In the genomic region with DNA sequence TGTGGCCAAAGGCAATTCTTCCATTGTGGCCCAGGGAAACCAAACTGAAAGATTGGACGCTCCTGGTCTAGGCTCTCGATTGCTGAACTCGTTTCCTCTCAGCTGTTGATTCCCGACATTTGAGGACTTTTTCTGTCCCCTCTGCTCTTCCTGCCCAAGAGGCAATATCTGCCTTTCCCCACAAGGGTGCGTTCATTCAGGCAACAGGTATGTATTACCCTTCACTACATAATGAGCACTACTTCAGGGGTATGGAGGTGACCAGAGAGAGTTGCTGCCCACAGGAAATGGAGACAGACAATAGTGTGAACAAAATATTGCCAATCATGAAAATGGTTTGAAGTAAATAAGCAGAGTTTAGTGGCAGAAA, we compare ENCODE assay signal across 1 cellular context.
TF ChIP-seq lines count a peak whose summit lies in the region.

No MANE protein-coding gene starts in this region.

TF ChIP-seq in HepG2, 621 proteins besides CTCF, POLR2A, EP300 and RAD21 (continued from another document):
- TF ChIP-seq, protein P1, sequence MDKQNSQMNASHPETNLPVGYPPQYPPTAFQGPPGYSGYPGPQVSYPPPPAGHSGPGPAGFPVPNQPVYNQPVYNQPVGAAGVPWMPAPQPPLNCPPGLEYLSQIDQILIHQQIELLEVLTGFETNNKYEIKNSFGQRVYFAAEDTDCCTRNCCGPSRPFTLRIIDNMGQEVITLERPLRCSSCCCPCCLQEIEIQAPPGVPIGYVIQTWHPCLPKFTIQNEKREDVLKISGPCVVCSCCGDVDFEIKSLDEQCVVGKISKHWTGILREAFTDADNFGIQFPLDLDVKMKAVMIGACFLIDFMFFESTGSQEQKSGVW (CRISPR knock-in tag; IDR thresholded peaks at IDR 0.05; ENCODE audit: borderline replicate concordance), result no peak
- no peak for TF ChIP-seq ZNF543 (CRISPR knock-in tag; IDR thresholded peaks at IDR 0.05)
- 0 out of 2 replicates have a peak, but pooled peaks have one; percentile 35 for TF ChIP-seq SP4 (CRISPR knock-in tag; IDR thresholded peaks at IDR 0.05)
- TF ChIP-seq XRCC5 (optimal IDR thresholded peaks at IDR 0.05; ENCODE audit: low read length), result peak; percentile 6
- 0 out of 2 replicates have a peak, but pooled peaks have one; percentile 0 for TF ChIP-seq MAFF (IDR thresholded peaks at IDR 0.05; ENCODE audit: low read depth, low read length)
- TF ChIP-seq THAP11 (CRISPR knock-in tag; IDR thresholded peaks at IDR 0.05), result peak; percentile 4; the same call in 1 of the 2 replicates
- no peak for TF ChIP-seq ZBTB8A (CRISPR knock-in tag; IDR thresholded peaks at IDR 0.05; ENCODE audit: borderline replicate concordance, low read depth)
- 0 out of 2 replicates have a peak, but pooled peaks have one; percentile 36 for TF ChIP-seq ZNF605 (CRISPR knock-in tag; IDR thresholded peaks at IDR 0.05)
- no peak for TF ChIP-seq LCORL (IDR thresholded peaks at IDR 0.05)
- TF ChIP-seq LCORL (CRISPR knock-in tag; IDR thresholded peaks at IDR 0.05), result 0 out of 2 replicates have a peak, but pooled peaks have one; percentile 16
- TF ChIP-seq KAT8 (CRISPR knock-in tag; IDR thresholded peaks at IDR 0.05), result peak; percentile 42
- TF ChIP-seq ZNF614 (CRISPR knock-in tag; IDR thresholded peaks at IDR 0.05; ENCODE audit: borderline replicate concordance), result 0 out of 2 replicates have a peak, but pooled peaks have one; percentile 2
- TF ChIP-seq, protein P2, sequence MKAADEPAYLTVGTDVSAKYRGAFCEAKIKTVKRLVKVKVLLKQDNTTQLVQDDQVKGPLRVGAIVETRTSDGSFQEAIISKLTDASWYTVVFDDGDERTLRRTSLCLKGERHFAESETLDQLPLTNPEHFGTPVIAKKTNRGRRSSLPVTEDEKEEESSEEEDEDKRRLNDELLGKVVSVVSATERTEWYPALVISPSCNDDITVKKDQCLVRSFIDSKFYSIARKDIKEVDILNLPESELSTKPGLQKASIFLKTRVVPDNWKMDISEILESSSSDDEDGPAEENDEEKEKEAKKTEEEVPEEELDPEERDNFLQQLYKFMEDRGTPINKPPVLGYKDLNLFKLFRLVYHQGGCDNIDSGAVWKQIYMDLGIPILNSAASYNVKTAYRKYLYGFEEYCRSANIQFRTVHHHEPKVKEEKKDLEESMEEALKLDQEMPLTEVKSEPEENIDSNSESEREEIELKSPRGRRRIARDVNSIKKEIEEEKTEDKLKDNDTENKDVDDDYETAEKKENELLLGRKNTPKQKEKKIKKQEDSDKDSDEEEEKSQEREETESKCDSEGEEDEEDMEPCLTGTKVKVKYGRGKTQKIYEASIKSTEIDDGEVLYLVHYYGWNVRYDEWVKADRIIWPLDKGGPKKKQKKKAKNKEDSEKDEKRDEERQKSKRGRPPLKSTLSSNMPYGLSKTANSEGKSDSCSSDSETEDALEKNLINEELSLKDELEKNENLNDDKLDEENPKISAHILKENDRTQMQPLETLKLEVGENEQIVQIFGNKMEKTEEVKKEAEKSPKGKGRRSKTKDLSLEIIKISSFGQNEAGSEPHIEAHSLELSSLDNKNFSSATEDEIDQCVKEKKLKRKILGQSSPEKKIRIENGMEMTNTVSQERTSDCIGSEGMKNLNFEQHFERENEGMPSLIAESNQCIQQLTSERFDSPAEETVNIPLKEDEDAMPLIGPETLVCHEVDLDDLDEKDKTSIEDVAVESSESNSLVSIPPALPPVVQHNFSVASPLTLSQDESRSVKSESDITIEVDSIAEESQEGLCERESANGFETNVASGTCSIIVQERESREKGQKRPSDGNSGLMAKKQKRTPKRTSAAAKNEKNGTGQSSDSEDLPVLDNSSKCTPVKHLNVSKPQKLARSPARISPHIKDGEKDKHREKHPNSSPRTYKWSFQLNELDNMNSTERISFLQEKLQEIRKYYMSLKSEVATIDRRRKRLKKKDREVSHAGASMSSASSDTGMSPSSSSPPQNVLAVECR (CRISPR knock-in tag; IDR thresholded peaks at IDR 0.05; ENCODE audit: borderline replicate concordance), result peak; percentile 49; the same call in 1 of the 2 replicates
- no peak for TF ChIP-seq ZNF496 (CRISPR knock-in tag; IDR thresholded peaks at IDR 0.05; ENCODE audit: insufficient replicate concordance)
- TF ChIP-seq ZFX (CRISPR knock-in tag; IDR thresholded peaks at IDR 0.05; ENCODE audit: low read depth), result 0 out of 2 replicates have a peak, but pooled peaks have one; percentile 14
- TF ChIP-seq YEATS4 (CRISPR knock-in tag; IDR thresholded peaks at IDR 0.05; ENCODE audit: borderline replicate concordance), result 0 out of 2 replicates have a peak, but pooled peaks have one; percentile 9
- TF ChIP-seq RARA (CRISPR knock-in tag; IDR thresholded peaks at IDR 0.05), result no peak
- TF ChIP-seq ELF1 (CRISPR knock-in tag; IDR thresholded peaks at IDR 0.05), result no peak
- no peak for TF ChIP-seq ZNF839 (CRISPR knock-in tag; IDR thresholded peaks at IDR 0.05; ENCODE audit: borderline replicate concordance)
- TF ChIP-seq TARDBP (CRISPR knock-in tag; IDR thresholded peaks at IDR 0.05), result 0 out of 2 replicates have a peak, but pooled peaks have one; percentile 11
- no peak for TF ChIP-seq SRY (CRISPR knock-in tag; IDR thresholded peaks at IDR 0.05)
- TF ChIP-seq, protein P3, sequence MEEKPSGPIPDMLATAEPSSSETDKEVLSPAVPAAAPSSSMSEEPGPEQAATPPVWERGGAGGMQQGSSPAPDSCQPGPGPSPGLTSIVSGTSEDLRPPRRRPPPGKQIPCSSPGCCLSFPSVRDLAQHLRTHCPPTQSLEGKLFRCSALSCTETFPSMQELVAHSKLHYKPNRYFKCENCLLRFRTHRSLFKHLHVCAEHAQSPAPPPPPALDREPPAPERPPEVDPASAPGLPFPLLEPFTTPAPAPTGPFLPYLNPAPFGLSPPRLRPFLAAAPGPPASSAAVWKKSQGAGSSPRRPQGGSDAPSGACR (CRISPR knock-in tag; IDR thresholded peaks at IDR 0.05), result 0 out of 2 replicates have a peak, but pooled peaks have one; percentile 60
- 0 out of 2 replicates have a peak, but pooled peaks have one; percentile 12 for TF ChIP-seq PHF21A (CRISPR knock-in tag; IDR thresholded peaks at IDR 0.05)
- 0 out of 2 replicates have a peak, but pooled peaks have one; percentile 13 for TF ChIP-seq ZNF350 (CRISPR knock-in tag; IDR thresholded peaks at IDR 0.05; ENCODE audit: borderline replicate concordance, low read depth)
- TF ChIP-seq POGZ (CRISPR knock-in tag; IDR thresholded peaks at IDR 0.05), result peak; percentile 3; the same call in 1 of the 2 replicates
- TF ChIP-seq, protein P4, sequence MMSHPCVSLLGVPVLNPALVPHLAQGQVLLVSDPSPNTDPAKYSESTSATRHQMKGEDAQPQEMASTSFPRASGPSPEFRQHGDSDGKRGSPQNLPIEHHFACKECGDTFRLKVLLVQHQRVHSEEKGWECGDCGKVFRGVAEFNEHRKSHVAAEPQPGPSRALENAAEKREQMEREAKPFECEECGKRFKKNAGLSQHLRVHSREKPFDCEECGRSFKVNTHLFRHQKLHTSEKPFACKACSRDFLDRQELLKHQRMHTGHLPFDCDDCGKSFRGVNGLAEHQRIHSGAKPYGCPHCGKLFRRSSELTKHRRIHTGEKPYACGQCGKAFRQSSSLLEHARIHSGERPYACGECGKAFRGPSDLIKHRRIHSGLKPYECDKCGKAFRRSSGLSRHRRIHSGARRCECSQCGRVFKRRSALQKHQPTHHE (CRISPR knock-in tag; IDR thresholded peaks at IDR 0.05; ENCODE audit: borderline replicate concordance), result 0 out of 2 replicates have a peak, but pooled peaks have one; percentile 30
